ENCODE assay signal across 1 cellular context in the genomic region with DNA sequence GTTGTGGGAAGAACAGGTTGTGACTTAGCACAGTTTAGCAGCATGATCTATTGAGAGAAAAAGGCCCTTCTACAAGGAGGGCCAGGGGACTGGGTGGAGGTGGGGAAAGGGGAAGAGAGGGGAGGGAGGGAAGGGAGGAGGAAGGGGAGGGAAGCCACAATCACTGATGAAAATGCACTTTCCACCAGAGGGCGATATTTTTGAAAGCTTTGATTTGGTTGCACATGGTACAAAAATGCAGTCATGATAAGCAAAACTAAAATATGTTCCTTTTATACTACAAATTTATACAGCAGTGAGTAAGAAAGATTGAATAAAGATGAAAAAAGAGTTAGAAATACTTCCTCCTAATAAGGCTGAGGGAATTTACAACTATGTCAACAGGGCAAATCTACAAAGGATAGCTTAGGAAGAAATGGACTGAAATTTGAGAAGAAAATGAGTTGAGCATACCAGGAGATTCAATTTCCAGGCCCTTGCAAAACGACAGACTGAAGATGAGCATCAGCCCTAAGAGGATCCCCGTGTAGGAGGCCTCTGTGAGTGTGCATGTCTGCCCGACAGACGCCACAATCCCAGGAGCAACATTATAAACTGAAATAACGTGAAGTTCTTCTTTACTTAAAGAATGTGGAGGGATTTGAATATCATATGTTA.
TF ChIP-seq lines count a peak whose summit lies in the region.

No MANE protein-coding gene starts in this region.

TF ChIP-seq in H1, 55 proteins besides CTCF, POLR2A, EP300 and RAD21:
- TF ChIP-seq SAP30 (IDR thresholded peaks at IDR 0.05; ENCODE audit: insufficient read depth, insufficient replicate concordance, low read length), result no peak
- no peak for TF ChIP-seq YY1 (IDR thresholded peaks at IDR 0.05; ENCODE audit: low read depth, low read length)
- TF ChIP-seq, protein P1, sequence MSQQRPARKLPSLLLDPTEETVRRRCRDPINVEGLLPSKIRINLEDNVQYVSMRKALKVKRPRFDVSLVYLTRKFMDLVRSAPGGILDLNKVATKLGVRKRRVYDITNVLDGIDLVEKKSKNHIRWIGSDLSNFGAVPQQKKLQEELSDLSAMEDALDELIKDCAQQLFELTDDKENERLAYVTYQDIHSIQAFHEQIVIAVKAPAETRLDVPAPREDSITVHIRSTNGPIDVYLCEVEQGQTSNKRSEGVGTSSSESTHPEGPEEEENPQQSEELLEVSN (IDR thresholded peaks at IDR 0.05), result no peak
- no peak for TF ChIP-seq KDM1A (IDR thresholded peaks at IDR 0.05; ENCODE audit: borderline replicate concordance, low read length)
- no peak for TF ChIP-seq CEBPB (IDR thresholded peaks at IDR 0.05; ENCODE audit: low read depth, low read length)
- no peak for TF ChIP-seq SUZ12 (IDR thresholded peaks at IDR 0.05; ENCODE audit: low read length)
- no peak for TF ChIP-seq JUND (IDR thresholded peaks at IDR 0.05; ENCODE audit: low read length)
- TF ChIP-seq SP2 (IDR thresholded peaks at IDR 0.05; ENCODE audit: low read length), result no peak
- TF ChIP-seq TAF7 (optimal IDR thresholded peaks at IDR 0.05; ENCODE audit: borderline replicate concordance, low read depth, low read length), result no peak
- TF ChIP-seq BCL11A (IDR thresholded peaks at IDR 0.05; ENCODE audit: low read depth in 2 of 2, low read length in 2 of 2), result no peak
TF ChIP-seq in H1: peak in this region for 0.
